In genomic region chrX:119477812-119478232, GRCh38 we compare ENCODE assay signal across 1 cellular context.
TF ChIP-seq lines count a peak whose summit lies in the region.

No MANE protein-coding gene starts in this region.

TF ChIP-seq in K562, 482 proteins besides CTCF, POLR2A, EP300 and RAD21 (continued from another document and continues in another):
- TF ChIP-seq PHF8 (IDR thresholded peaks at IDR 0.05; ENCODE audit: borderline replicate concordance, low read length) (no peak), ZNF146 (CRISPR knock-in tag; IDR thresholded peaks at IDR 0.05; ENCODE audit: unreplicated experiment) (no peak), ZSCAN32 (CRISPR knock-in tag; IDR thresholded peaks at IDR 0.05) (no peak), VEZF1 (CRISPR knock-in tag; IDR thresholded peaks at IDR 0.05) (no peak), RFX5 (IDR thresholded peaks at IDR 0.05; ENCODE audit: low read depth, low read length) (no peak), ASH1L (IDR thresholded peaks at IDR 0.05; ENCODE audit: borderline replicate concordance, low read depth, partially characterized antibody) (no peak), ZNF561 (CRISPR knock-in tag; conservative IDR thresholded peaks at IDR 0.05) (no peak), MYBL2 (IDR thresholded peaks at IDR 0.05; ENCODE audit: low read depth) (no peak), MYBL2 (CRISPR knock-in tag; IDR thresholded peaks at IDR 0.05; ENCODE audit: borderline replicate concordance) (no peak), KHSRP (IDR thresholded peaks at IDR 0.05) (no peak), CBX8 (IDR thresholded peaks at IDR 0.05; ENCODE audit: borderline replicate concordance, extremely low read depth, low read depth, low read length, poor library complexity, severe bottlenecking) (no peak), PHF20 (IDR thresholded peaks at IDR 0.05; ENCODE audit: partially characterized antibody) (no peak), SMARCA4 (IDR thresholded peaks at IDR 0.05) (peak; percentile 50; the same call in 1 of the 2 replicates), CBX5 (IDR thresholded peaks at IDR 0.05; ENCODE audit: borderline replicate concordance, low read depth) (no peak), ZNF197 (CRISPR knock-in tag; IDR thresholded peaks at IDR 0.05; ENCODE audit: low read depth) (no peak), SRF (CRISPR knock-in tag; IDR thresholded peaks at IDR 0.05) (no peak; a peak in 1 of 4 replicates), RBM34 (IDR thresholded peaks at IDR 0.05; ENCODE audit: borderline replicate concordance, insufficient read depth, low read length) (no peak), MAFG (tag; conservative IDR thresholded peaks at IDR 0.05) (no peak), EP400 (IDR thresholded peaks at IDR 0.05) (0 out of 2 replicates have a peak, but pooled peaks have one; percentile 3), FOXK2 (conservative IDR thresholded peaks at IDR 0.05 in 1 of 2, IDR thresholded peaks at IDR 0.05 in 1 of 2; ENCODE audit: low read depth in 2 of 2) (0 out of 4 replicates have a peak, but pooled peaks of 1 of the 2 experiments have one; percentile 30), TGIF2 (CRISPR knock-in tag; IDR thresholded peaks at IDR 0.05) (no peak), TFAP4 (CRISPR knock-in tag; IDR thresholded peaks at IDR 0.05; ENCODE audit: borderline replicate concordance) (no peak), ARID4B (CRISPR knock-in tag; IDR thresholded peaks at IDR 0.05) (no peak), ZNF280B (CRISPR knock-in tag; IDR thresholded peaks at IDR 0.05) (no peak), RCOR1 (IDR thresholded peaks at IDR 0.05; ENCODE audit: borderline replicate concordance in 1 of 2, low read depth in 2 of 2, low read length in 2 of 2) (peak; percentile 90 to 98), ZNF24 (IDR thresholded peaks at IDR 0.05) (no peak), SPI1 (IDR thresholded peaks at IDR 0.05; ENCODE audit: borderline replicate concordance, low read depth, low read length) (no peak), SAFB (IDR thresholded peaks at IDR 0.05; ENCODE audit: borderline replicate concordance, low read depth, low read length) (no peak), FOSL1 (tag; conservative IDR thresholded peaks at IDR 0.05) (0 out of 2 replicates have a peak, but pooled peaks have one; percentile 24), FOXJ2 (tag; IDR thresholded peaks at IDR 0.05) (no peak), LARP7 (IDR thresholded peaks at IDR 0.05) (no peak), MNT (conservative IDR thresholded peaks at IDR 0.05) (peak in 1 of 2 experiments; percentile 45; a peak in 1 of 4 replicates), ZNF75A (CRISPR knock-in tag; IDR thresholded peaks at IDR 0.05) (no peak), ZNF263 (CRISPR knock-in tag; IDR thresholded peaks at IDR 0.05; ENCODE audit: borderline replicate concordance) (no peak), CBX1 (IDR thresholded peaks at IDR 0.05; ENCODE audit: low read depth) (no peak), ZNF253 (CRISPR knock-in tag; conservative IDR thresholded peaks at IDR 0.05) (no peak), ZNF444 (CRISPR knock-in tag; IDR thresholded peaks at IDR 0.05) (no peak), KAT2B (IDR thresholded peaks at IDR 0.05; ENCODE audit: low read depth, low read length) (no peak), SREBF1 (IDR thresholded peaks at IDR 0.05; ENCODE audit: borderline replicate concordance, low read depth, low read length) (no peak), MTA2 (IDR thresholded peaks at IDR 0.05; ENCODE audit: low read depth) (peak; percentile 57), NR2C1 (IDR thresholded peaks at IDR 0.05) (peak; percentile 59; the same call in 1 of the 2 replicates), NR2C1 (tag; IDR thresholded peaks at IDR 0.05) (peak; percentile 76), SMARCC2 (IDR thresholded peaks at IDR 0.05; ENCODE audit: low read depth) (no peak), GATA2 (CRISPR knock-in tag; IDR thresholded peaks at IDR 0.05) (no peak; the same call in 1 of the 2 replicates), TFAM (CRISPR knock-in tag; conservative IDR thresholded peaks at IDR 0.05) (no peak), DMBX1 (CRISPR knock-in tag; IDR thresholded peaks at IDR 0.05; ENCODE audit: borderline replicate concordance) (peak; percentile 18; the same call in 1 of the 2 replicates), ZNF449 (CRISPR knock-in tag; IDR thresholded peaks at IDR 0.05) (no peak), BHLHE40 (IDR thresholded peaks at IDR 0.05; ENCODE audit: low read length) (peak; percentile 88), NRF1 (conservative IDR thresholded peaks at IDR 0.05 in 1 of 2, IDR thresholded peaks at IDR 0.05 in 1 of 2) (no peak), GTF3C2 (IDR thresholded peaks at IDR 0.05; ENCODE audit: borderline replicate concordance, extremely low read depth, insufficient read length) (no peak), ZBTB7A (IDR thresholded peaks at IDR 0.05; ENCODE audit: borderline replicate concordance, control insufficient read depth, low read depth, low read length) (no peak), HNRNPH1 (optimal IDR thresholded peaks at IDR 0.05; ENCODE audit: low read depth, low read length) (no peak), ZNF354B (CRISPR knock-in tag; IDR thresholded peaks at IDR 0.05) (no peak), ZBTB43 (CRISPR knock-in tag; IDR thresholded peaks at IDR 0.05) (no peak), NFXL1 (CRISPR knock-in tag; IDR thresholded peaks at IDR 0.05) (no peak), EZH2 (IDR thresholded peaks at IDR 0.05; ENCODE audit: borderline replicate concordance, low read depth, low read length) (no peak), SREBF2 (CRISPR knock-in tag; IDR thresholded peaks at IDR 0.05) (no peak), ZNF766 (CRISPR knock-in tag; conservative IDR thresholded peaks at IDR 0.05) (no peak), SMAD1 (IDR thresholded peaks at IDR 0.05; ENCODE audit: low read depth, low read length, partially characterized antibody) (no peak), NR3C1 (CRISPR knock-in tag; IDR thresholded peaks at IDR 0.05) (no peak), WHSC1 (IDR thresholded peaks at IDR 0.05; ENCODE audit: low read length) (no peak)
